Comparison of ENCODE assay signal across 8 cellular contexts in the genomic region with DNA sequence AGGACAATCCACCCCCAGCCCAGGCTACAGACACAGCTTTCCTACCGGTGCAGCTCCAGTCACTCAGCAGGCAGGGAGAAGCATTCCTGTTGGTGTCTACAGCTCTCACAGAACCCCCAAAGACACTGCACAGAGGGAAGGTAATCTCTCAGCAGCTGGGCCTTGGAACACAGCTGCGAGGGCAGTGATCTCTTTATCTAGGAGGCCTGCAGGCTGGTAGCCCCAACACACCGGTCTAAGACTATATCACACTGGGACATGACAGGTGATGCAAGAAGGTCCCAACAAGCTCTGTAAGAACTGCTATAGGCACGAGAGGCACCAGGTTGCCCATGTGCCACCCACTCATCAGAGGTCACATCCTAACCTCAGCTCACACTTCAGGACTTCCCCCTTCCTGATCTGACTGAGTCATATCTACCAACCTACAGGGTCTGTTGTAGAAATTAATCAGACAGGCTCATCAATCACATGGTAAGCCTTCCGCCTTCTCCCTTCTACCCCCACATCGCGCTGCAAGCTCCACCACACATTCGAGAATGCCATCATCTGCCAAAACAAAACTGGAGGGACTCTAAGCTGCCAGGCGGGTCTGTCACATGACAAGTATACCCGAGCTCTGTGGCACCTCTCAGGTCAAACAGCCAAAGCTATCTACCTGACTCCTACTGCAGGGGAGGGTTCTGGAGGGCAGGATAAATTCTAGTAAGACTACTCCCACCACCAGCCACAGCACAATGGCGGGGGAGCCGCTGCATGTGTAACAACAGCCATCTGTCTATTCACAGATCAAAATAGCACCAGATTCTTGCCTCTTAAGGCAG. TPM values are rescaled to one million over a fixed set of nuclear protein-coding genes. Genes with fewer than 3 reads are reported as not detected.
A peak's percentile ranks its signal among the peaks of the same experiment; 100 is the strongest.
DNase-seq lines count a peak whose midpoint lies in the region; ATAC-seq and TF ChIP-seq lines count a peak whose summit lies in the region.

No MANE protein-coding gene starts in this region.

- peak overlapping the region; percentile 85 for H3K27ac Mint-ChIP-seq in activated naive CD8-positive, alpha-beta T cell treated with anti-CD3 and anti-CD28 coated beads, Interleukin-2, amount 50 U/mL, for 24 hours
- H3K27ac Mint-ChIP-seq in stimulated activated effector memory CD8-positive, alpha-beta T cell treated with anti-CD3 and anti-CD28 coated beads, Interleukin-12 subunit alpha, Interleukin-12 subunit beta, amount 100 ng/mL, for 72 hours, result peak overlapping the region; percentile 89

- peaks cover 58% of the 10 kb centered on the region for H3K4me1 ChIP-seq in mucosa of descending colon (ENCODE audit: low read depth)

- intact Hi-C loops in mucosa of descending colon (cut with DNase I, micrococcal nuclease), result no loop called here

- peak; percentile 55 for ATAC-seq in GM19351 (IDR thresholded peaks at IDR 0.05; ENCODE audit: unreplicated experiment)
- peak; percentile 66 for ATAC-seq in HG03196 (IDR thresholded peaks at IDR 0.05; ENCODE audit: unreplicated experiment)
- peak; percentile 85 for ATAC-seq in activated naive CD8-positive, alpha-beta T cell treated with anti-CD3 and anti-CD28 coated beads, Interleukin-2, amount 50 U/mL, for 24 hours
- peak; percentile 56 for ATAC-seq in mucosa of descending colon
- ATAC-seq in stimulated activated effector memory CD8-positive, alpha-beta T cell treated with anti-CD3 and anti-CD28 coated beads, Interleukin-12 subunit alpha, Interleukin-12 subunit beta, amount 100 ng/mL, for 72 hours, result peak; percentile 85

- no peak for TF ChIP-seq CTCF in mucosa of descending colon (IDR thresholded peaks at IDR 0.05)

- H3K36me3 Mint-ChIP-seq in activated naive CD8-positive, alpha-beta T cell treated with anti-CD3 and anti-CD28 coated beads, Interleukin-2, amount 50 U/mL, for 24 hours (ENCODE audit: low read depth), result peaks cover 6% of the 10 kb centered on the region
- H3K36me3 Mint-ChIP-seq in stimulated activated effector memory CD8-positive, alpha-beta T cell treated with anti-CD3 and anti-CD28 coated beads, Interleukin-12 subunit alpha, Interleukin-12 subunit beta, amount 100 ng/mL, for 72 hours, result peaks cover 64% of the 10 kb centered on the region

- peak overlapping the region; percentile 57 for H3K4me3 Mint-ChIP-seq in activated naive CD8-positive, alpha-beta T cell treated with anti-CD3 and anti-CD28 coated beads, Interleukin-2, amount 50 U/mL, for 24 hours
- peak overlapping the region; percentile 62 for H3K4me3 Mint-ChIP-seq in stimulated activated effector memory CD8-positive, alpha-beta T cell treated with anti-CD3 and anti-CD28 coated beads, Interleukin-12 subunit alpha, Interleukin-12 subunit beta, amount 100 ng/mL, for 72 hours

- H3K9me3 ChIP-seq in mucosa of descending colon, result no peaks in the 10 kb centered on the region

- H3K36me3 ChIP-seq in mucosa of descending colon (ENCODE audit: low read depth), result no peaks in the 10 kb centered on the region

- no peak overlapping the region for H3K4me3 ChIP-seq in mucosa of descending colon

- H3K9me3 Mint-ChIP-seq in activated naive CD8-positive, alpha-beta T cell treated with anti-CD3 and anti-CD28 coated beads, Interleukin-2, amount 50 U/mL, for 24 hours, result no peaks in the 10 kb centered on the region
- no peaks in the 10 kb centered on the region for H3K9me3 Mint-ChIP-seq in stimulated activated effector memory CD8-positive, alpha-beta T cell treated with anti-CD3 and anti-CD28 coated beads, Interleukin-12 subunit alpha, Interleukin-12 subunit beta, amount 100 ng/mL, for 72 hours

- peaks cover 4% of the 10 kb centered on the region for H3K27me3 Mint-ChIP-seq in activated naive CD8-positive, alpha-beta T cell treated with anti-CD3 and anti-CD28 coated beads, Interleukin-2, amount 50 U/mL, for 24 hours

- peaks cover 93% of the 10 kb centered on the region for H3K4me1 Mint-ChIP-seq in activated naive CD8-positive, alpha-beta T cell treated with anti-CD3 and anti-CD28 coated beads, Interleukin-2, amount 50 U/mL, for 24 hours
- peaks cover 85% of the 10 kb centered on the region for H3K4me1 Mint-ChIP-seq in stimulated activated effector memory CD8-positive, alpha-beta T cell treated with anti-CD3 and anti-CD28 coated beads, Interleukin-12 subunit alpha, Interleukin-12 subunit beta, amount 100 ng/mL, for 72 hours

- DNase-seq in T-helper 1 cell (peak; percentile 55 to 97 (median 68)), mucosa of descending colon (peak in 1 of 3 donors; percentile 62), NCI-H1105 (lab: John Stamatoyannopoulos, UW) (no peak), NCI-H187 treated with DMSO at 0.1 percent for 48 hours (lab: John Stamatoyannopoulos, UW) (no peak)
- DNase-seq in activated naive CD8-positive, alpha-beta T cell treated with anti-CD3 and anti-CD28 coated beads, Interleukin-2, amount 50 U/mL, for 24 hours, result peak; percentile 71
- DNase-seq in stimulated activated effector memory CD8-positive, alpha-beta T cell treated with anti-CD3 and anti-CD28 coated beads, Interleukin-12 subunit alpha, Interleukin-12 subunit beta, amount 100 ng/mL, for 72 hours (ENCODE audit: low spot score in 2 of 2), result peak; percentile 64 to 88

RNA-seq across cellular contexts. Expression of a gene that starts 26.1 kb away (rescaled TPM):
- 10 to 100 TPM; 37.2 to 48.0 (median 44.2) TPM for total RNA-seq in mucosa of descending colon

Comparison
In these comparisons a context has a peak if more than half of its experiments do, and no peak if none do; other contexts are left out.
1. DNase-seq: peak in T-helper 1 cell (5 of 5), activated naive CD8-positive, alpha-beta T cell treated with anti-CD3 and anti-CD28 coated beads, Interleukin-2, amount 50 U/mL, for 24 hours (single experiment) and stimulated activated effector memory CD8-positive, alpha-beta T cell treated with anti-CD3 and anti-CD28 coated beads, Interleukin-12 subunit alpha, Interleukin-12 subunit beta, amount 100 ng/mL, for 72 hours (2 of 2); none in NCI-H1105 (single experiment) and NCI-H187 treated with DMSO at 0.1 percent for 48 hours (single experiment).
2. Peak in every context shown above with its lines, with median percentiles within 50 percentile points of each other: ATAC-seq.